8 cellular contexts compared by ENCODE assay signal in genomic region chr3:182682263-182683229, GRCh38.
A peak's percentile ranks its signal among the peaks of the same experiment; 100 is the strongest.
DNase-seq lines count a peak whose midpoint lies in the region; ATAC-seq, FAIRE-seq and TF ChIP-seq lines count a peak whose summit lies in the region.

No MANE protein-coding gene starts in this region.

- H3K9me3 Mint-ChIP-seq in type B pancreatic cell = no peaks in the 10 kb centered on the region

- H3K4me1 Mint-ChIP-seq in type B pancreatic cell (ENCODE audit: unreplicated experiment) = peaks cover 11% of the 10 kb centered on the region

- H3K4me2 ChIP-seq in OCI-LY3 (ENCODE audit: low read length) = peak overlapping the region; percentile 91

- no peaks in the 10 kb centered on the region for H3K79me2 ChIP-seq in OCI-LY3 (ENCODE audit: low read length)

- peak; percentile 55 for TF ChIP-seq CTCF in C4-2B (conservative IDR thresholded peaks at IDR 0.05)
- TF ChIP-seq CTCF in OCI-LY3 (IDR thresholded peaks at IDR 0.05; ENCODE audit: low read depth, low read length) = peak; percentile 37
- TF ChIP-seq CTCF in neutrophil (IDR thresholded peaks at IDR 0.05) = no peak
- TF ChIP-seq CTCF in type B pancreatic cell (conservative IDR thresholded peaks at IDR 0.05) = peak; percentile 67

- peaks cover 23% of the 10 kb centered on the region for H3K4me1 ChIP-seq in OCI-LY3 (ENCODE audit: low read length)
- H3K4me1 ChIP-seq in neutrophil (ENCODE audit: control insufficient read depth in 1 of 2, insufficient read depth in 1 of 2, low read depth in 1 of 2, low read length in 1 of 2) = peaks cover 20 to 21% of the 10 kb centered on the region in 2 experiments

- no peaks in the 10 kb centered on the region for H3K36me3 ChIP-seq in OCI-LY3 (replicated peaks; ENCODE audit: low read depth, low read length)
- H3K36me3 ChIP-seq in neutrophil = no peaks in the 10 kb centered on the region

- peak; percentile 34 for DNase-seq in activated T-helper 9 cell treated with anti-CD3 and anti-CD28 coated beads, Interleukin-2, amount 50 U/mL, for 16 hours (ENCODE audit: low read depth)
- DNase-seq in frontal cortex (ENCODE audit: low spot score in 2 of 2) (peak; percentile 58 to 61), type B pancreatic cell (ENCODE audit: extremely low spot score, unreplicated experiment) (peak; percentile 84)

- FAIRE-seq in frontal cortex (lab: Jason Lieb, UNC) = no peak

- ATAC-seq in GM19043 (IDR thresholded peaks at IDR 0.05; ENCODE audit: low read depth, unreplicated experiment) (peak; percentile 81), HG03280 (IDR thresholded peaks at IDR 0.05; ENCODE audit: unreplicated experiment) (peak; percentile 92)

- no peaks in the 10 kb centered on the region for H4K20me1 ChIP-seq in OCI-LY3 (ENCODE audit: insufficient read depth, low read length)

- H3K4me3 ChIP-seq in OCI-LY3 (ENCODE audit: low read length) (peak overlapping the region; percentile 89), neutrophil (ENCODE audit: low read depth in 1 of 2, low read length in 1 of 2) (peak overlapping the region; percentile 48 to 62)

- H3K27me3 Mint-ChIP-seq in type B pancreatic cell = peaks cover 17% of the 10 kb centered on the region

- no peaks in the 10 kb centered on the region for H3K9me3 ChIP-seq in OCI-LY3 (ENCODE audit: insufficient read depth, low read length)
- no peaks in the 10 kb centered on the region for H3K9me3 ChIP-seq in neutrophil

- H3K27ac Mint-ChIP-seq in type B pancreatic cell = peak overlapping the region; percentile 83

- H3K9ac ChIP-seq in OCI-LY3 (ENCODE audit: low read length) = peak overlapping the region; percentile 83

- H3K27me3 ChIP-seq in OCI-LY3 (ENCODE audit: low read depth, low read length) = no peaks in the 10 kb centered on the region
- peaks cover 61% of the 10 kb centered on the region for H3K27me3 ChIP-seq in neutrophil

- H3K36me3 Mint-ChIP-seq in type B pancreatic cell = no peaks in the 10 kb centered on the region

- no peak overlapping the region; the same call in 1 of the 2 replicates for H3K27ac ChIP-seq in C4-2B
- H3K27ac ChIP-seq in OCI-LY3 (ENCODE audit: low read length) = peak overlapping the region; percentile 61
- H3K27ac ChIP-seq in neutrophil = no peak overlapping the region

- H2AFZ ChIP-seq in OCI-LY3 (ENCODE audit: low read depth, low read length) = peak overlapping the region; percentile 95

- H3K4me3 Mint-ChIP-seq in type B pancreatic cell = peak overlapping the region; percentile 83

Comparison
In these comparisons a context has a peak if more than half of its experiments do, and no peak if none do; other contexts are left out.
1. DNase-seq: peak in every context shown above with its lines; median percentile 84 in type B pancreatic cell; 60 in frontal cortex; 34 in activated T-helper 9 cell treated with anti-CD3 and anti-CD28 coated beads, Interleukin-2, amount 50 U/mL, for 16 hours.